In genomic region chr22:20022231-20023069, GRCh38 we compare ENCODE assay signal across 9 cellular contexts. TPM values are rescaled to one million over a fixed set of nuclear protein-coding genes. Genes with fewer than 3 reads are reported as not detected.
DNase-seq lines count a peak whose midpoint lies in the region; ATAC-seq, FAIRE-seq and TF ChIP-seq lines count a peak whose summit lies in the region.
"Had no signal": no experiment of that assay in that cellular context is flagged by ENCODE, and none has a peak within 500 bp of the region (broad histone marks: within the 10 kb centered on the region; RNA-seq: fewer than 3 reads in every experiment).

No MANE protein-coding gene starts in this region.

- POLR2A ChIA-PET in naive thymus-derived CD8-positive, alpha-beta T cell (lab: Charles Lee): interaction anchor here (0.9 to 3.9 kb wide), 4 partner anchors 9 to 95 kb away, joined by 3 to 23 read pairs (median 5); partner anchors contain the start of genes DGCR8 and TRMT2A

- no peaks in the 10 kb centered on the region for H3F3A ChIP-seq in Loucy (ENCODE audit: low read depth)

- H3K4me1 ChIP-seq in Loucy (ENCODE audit: insufficient read depth, low read length, poor library complexity, severe bottlenecking) (peaks cover 20% of the 10 kb centered on the region), small intestine (ENCODE audit: control insufficient read depth in 2 of 2, insufficient read depth in 1 of 2, low read depth in 1 of 2, low read length in 1 of 2) (peaks cover 0 to 6% of the 10 kb centered on the region in 2 donors)

- peak overlapping the region; percentile 87 to 95 for H3K27ac ChIP-seq in coronary artery
- peak overlapping the region in 1 of 2 donors; percentile 85 for H3K27ac ChIP-seq in small intestine (ENCODE audit: low read depth in 1 of 2, low read length in 1 of 2)

- WGBS in small intestine, 3 donors: 84 to 91% (median 88%) methylated on average over 12 of the region's 12 CpGs

- H3K4me3 ChIP-seq in AG09309 (ENCODE audit: control insufficient read depth, low read depth, low read length): peak overlapping the region; percentile 89
- H3K4me3 ChIP-seq in Loucy (ENCODE audit: low read length, poor library complexity, severe bottlenecking): peak overlapping the region; percentile 98
- H3K4me3 ChIP-seq in coronary artery: peak overlapping the region; percentile 95
- H3K4me3 ChIP-seq in small intestine (ENCODE audit: low read depth in 1 of 2, low read length in 2 of 2): peak overlapping the region in 1 of 2 donors; percentile 66

- H3K9ac ChIP-seq in Loucy (ENCODE audit: low read depth, low read length, poor library complexity, severe bottlenecking): peak overlapping the region; percentile 94

- H3K79me2 ChIP-seq in Loucy (ENCODE audit: insufficient read depth, low read length): peaks cover 25% of the 10 kb centered on the region

- H3K9me3 ChIP-seq in Loucy (ENCODE audit: insufficient read depth, low read depth, low read length) (no peaks in the 10 kb centered on the region), small intestine (ENCODE audit: control insufficient read depth, low read depth) (no peaks in the 10 kb centered on the region)

- H4K20me1 ChIP-seq in Loucy (ENCODE audit: insufficient read depth, low read length, poor library complexity, severe bottlenecking): peaks cover 10% of the 10 kb centered on the region

- H3K27me3 Mint-ChIP-seq in naive thymus-derived CD8-positive, alpha-beta T cell: no peaks in the 10 kb centered on the region

- peak overlapping the region in 9 of 10 donors; percentile 68 to 95 (median 89) for H3K27ac Mint-ChIP-seq in naive thymus-derived CD8-positive, alpha-beta T cell

- peaks cover 6% of the 10 kb centered on the region for H3K27me3 ChIP-seq in Loucy (ENCODE audit: insufficient read depth, low read length, poor library complexity, severe bottlenecking)
- H3K27me3 ChIP-seq in small intestine (ENCODE audit: control insufficient read depth in 2 of 2, insufficient read depth in 2 of 2, low read length in 2 of 2): no peaks in the 10 kb centered on the region

- H3K36me3 Mint-ChIP-seq in naive thymus-derived CD8-positive, alpha-beta T cell: peaks cover 0 to 4% (median 0%) of the 10 kb centered on the region in 3 donors

- H3K36me3 ChIP-seq in Loucy (ENCODE audit: insufficient read depth, low read length) (no peaks in the 10 kb centered on the region), small intestine (ENCODE audit: control insufficient read depth in 2 of 2, insufficient read depth in 2 of 2, low read length in 2 of 2) (no peaks in the 10 kb centered on the region)

- TF ChIP-seq CTCF in AG09309 (IDR thresholded peaks at IDR 0.05; ENCODE audit: control insufficient read depth, insufficient read depth, low read depth, low read length, missing control alignments): no peak
- TF ChIP-seq CTCF in Loucy (conservative IDR thresholded peaks at IDR 0.05; ENCODE audit: low read length): no peak
- TF ChIP-seq CTCF in coronary artery (IDR thresholded peaks at IDR 0.05): no peak

- H3K4me2 ChIP-seq in Loucy (ENCODE audit: low read depth, low read length, poor library complexity, severe bottlenecking): peak overlapping the region; percentile 95

- no peak for FAIRE-seq in small intestine (lab: Jason Lieb, UNC)

- ATAC-seq in naive thymus-derived CD8-positive, alpha-beta T cell: no peak
- no peak for ATAC-seq in HG03097 (IDR thresholded peaks at IDR 0.05; ENCODE audit: low FRiP score, unreplicated experiment)
- ATAC-seq in GM18498 (IDR thresholded peaks at IDR 0.05; ENCODE audit: unreplicated experiment): no peak

- no peaks in the 10 kb centered on the region for H3K9me2 ChIP-seq in Loucy (replicated peaks; ENCODE audit: low read depth, low read length)

- peaks cover 31 to 69% (median 57%) of the 10 kb centered on the region in 4 donors for H3K4me1 Mint-ChIP-seq in naive thymus-derived CD8-positive, alpha-beta T cell

- H3K4me3 Mint-ChIP-seq in naive thymus-derived CD8-positive, alpha-beta T cell: peak overlapping the region; percentile 86 to 94 (median 88)

- H3K9me3 Mint-ChIP-seq in naive thymus-derived CD8-positive, alpha-beta T cell: no peaks in the 10 kb centered on the region

- no peak overlapping the region for H2AFZ ChIP-seq in Loucy (ENCODE audit: low read length)

- DNase-seq in AG09309 (ENCODE audit: low read depth) (no peak), coronary artery (ENCODE audit: low spot score) (no peak), 8988T (no peak), small intestine (no peak)
- peak in 1 of 10 donors; percentile 53 for DNase-seq in naive thymus-derived CD8-positive, alpha-beta T cell
- DNase-seq: activated CD4-positive, CD25-positive, alpha-beta regulatory T cell had no signal

RNA-seq across cellular contexts. Expression of gene TANGO2, which starts 1.5 kb away (rescaled TPM):
- total RNA-seq in naive thymus-derived CD8-positive, alpha-beta T cell: 10 to 100 TPM; 37.5 to 38.0 TPM
- polyA plus RNA-seq in naive thymus-derived CD8-positive, alpha-beta T cell: 10 to 100 TPM; 22.6 to 36.2 (median 26.4) TPM
- 10 to 100 TPM; 19.0 to 23.3 (median 22.7) TPM for polyA plus RNA-seq in small intestine

RNA-seq across cellular contexts. Expression of gene ARVCF, which starts 5.8 kb away (rescaled TPM):
- total RNA-seq in naive thymus-derived CD8-positive, alpha-beta T cell: 1 to 10 TPM; 4.6 to 5.1 TPM
- polyA plus RNA-seq in naive thymus-derived CD8-positive, alpha-beta T cell: 1 to 10 TPM in 2 of 3 donors, under 1 TPM in 1; 0.53 to 1.5 (median 1.1) TPM
- polyA plus RNA-seq in small intestine: 10 to 100 TPM in 1 of 3 donors, 1 to 10 TPM in 2; 2.2 to 11.7 (median 2.9) TPM

RNA-seq across cellular contexts. Expression of gene DGCR8, which starts 57.6 kb away (rescaled TPM):
- total RNA-seq in naive thymus-derived CD8-positive, alpha-beta T cell: 10 to 100 TPM; 51.3 to 53.3 TPM
- 1 to 10 TPM; 4.0 to 6.0 (median 4.4) TPM for polyA plus RNA-seq in naive thymus-derived CD8-positive, alpha-beta T cell
- polyA plus RNA-seq in small intestine: 10 to 100 TPM; 17.0 to 18.1 (median 17.3) TPM
